16 cellular contexts compared by ENCODE assay signal in genomic region chrX:154611146-154611545, GRCh38. TPM values are rescaled to one million over a fixed set of nuclear protein-coding genes. Genes with fewer than 3 reads are reported as not detected.
"Had no signal": no experiment of that assay in that cellular context is flagged by ENCODE, and none has a peak within 500 bp of the region (broad histone marks: within the 10 kb centered on the region; RNA-seq: fewer than 3 reads in every experiment).

No MANE protein-coding gene starts in this region.

RNA-seq across cellular contexts. Expression of gene CTAG1B, which starts 7.9 kb away (rescaled TPM):
- total RNA-seq: naive thymus-derived CD8-positive, alpha-beta T cell; occipital lobe; osteoblast; ovary; pulmonary artery endothelial cell; right atrium auricular region; sciatic nerve; smooth muscle cell; spleen; suprapubic skin; transverse colon; upper lobe of right lung; urinary bladder had no signal
- polyA plus RNA-seq: naive thymus-derived CD8-positive, alpha-beta T cell; neural cell; smooth muscle cell; spleen; thymus; urinary bladder had no signal

RNA-seq across cellular contexts. Expression of gene CTAG1A, which starts 26.2 kb away (rescaled TPM):
- total RNA-seq: naive thymus-derived CD8-positive, alpha-beta T cell; occipital lobe; osteoblast; pulmonary artery endothelial cell; right atrium auricular region; sciatic nerve; smooth muscle cell; spleen; suprapubic skin; transverse colon; upper lobe of right lung; urinary bladder; uterus had no signal
- polyA plus RNA-seq: naive thymus-derived CD8-positive, alpha-beta T cell; neural cell; smooth muscle cell; spleen; urinary bladder had no signal

RNA-seq across cellular contexts. Expression of gene CTAG2, which starts 42.2 kb away (rescaled TPM):
- total RNA-seq: occipital lobe, pulmonary artery endothelial cell, right atrium auricular region, sciatic nerve, smooth muscle cell, suprapubic skin, transverse colon, upper lobe of right lung, urinary bladder, uterus had no signal
- polyA plus RNA-seq: naive thymus-derived CD8-positive, alpha-beta T cell; neural cell; smooth muscle cell; urinary bladder had no signal
